4 cellular contexts compared by ENCODE assay signal in genomic region chr14:74526854-74527585, GRCh38.
TF ChIP-seq lines count a peak whose summit lies in the region.

No MANE protein-coding gene starts in this region.

TF ChIP-seq in SK-N-SH, 30 proteins besides CTCF, POLR2A, EP300 and RAD21:
- TF ChIP-seq YY1 (IDR thresholded peaks at IDR 0.05; ENCODE audit: low read depth) (no peak), SMC3 (IDR thresholded peaks at IDR 0.05; ENCODE audit: low read depth, low read length) (no peak), SIN3A (IDR thresholded peaks at IDR 0.05; ENCODE audit: borderline replicate concordance, low read depth, low read length) (no peak), CHD2 (IDR thresholded peaks at IDR 0.05; ENCODE audit: low read length, partially characterized antibody) (no peak), MAX (IDR thresholded peaks at IDR 0.05; ENCODE audit: low read depth) (no peak), ELF1 (IDR thresholded peaks at IDR 0.05) (no peak)

TF ChIP-seq in SK-N-SH treated with all-trans-retinoic acid at 6 μM for 48 hours, 23 proteins besides CTCF, POLR2A, EP300 and RAD21:
- TF ChIP-seq ZFP3 (CRISPR knock-in tag; IDR thresholded peaks at IDR 0.05) (no peak), BACH2 (CRISPR knock-in tag; IDR thresholded peaks at IDR 0.05; ENCODE audit: borderline replicate concordance) (no peak), CREB5 (CRISPR knock-in tag; IDR thresholded peaks at IDR 0.05; ENCODE audit: low read depth) (no peak), PATZ1 (CRISPR knock-in tag; IDR thresholded peaks at IDR 0.05; ENCODE audit: borderline replicate concordance) (no peak), CSRNP3 (CRISPR knock-in tag; IDR thresholded peaks at IDR 0.05) (no peak), ESRRG (CRISPR knock-in tag; IDR thresholded peaks at IDR 0.05) (no peak), ZNF70 (CRISPR knock-in tag; IDR thresholded peaks at IDR 0.05) (no peak)

TF ChIP-seq in IMR-90, 13 proteins besides CTCF, POLR2A, EP300 and RAD21:
- TF ChIP-seq MXI1 (IDR thresholded peaks at IDR 0.05; ENCODE audit: borderline replicate concordance, low read depth, low read length) (no peak), BHLHE40 (IDR thresholded peaks at IDR 0.05; ENCODE audit: low read depth, low read length) (no peak), CEBPB (IDR thresholded peaks at IDR 0.05; ENCODE audit: low read depth, low read length) (no peak), NFE2L2 (IDR thresholded peaks at IDR 0.05; ENCODE audit: low read depth, low read length) (no peak), CHD1 (IDR thresholded peaks at IDR 0.05; ENCODE audit: low read depth, low read length) (no peak), MAFK (IDR thresholded peaks at IDR 0.05; ENCODE audit: low read depth, low read length) (no peak), USF2 (IDR thresholded peaks at IDR 0.05; ENCODE audit: low read depth, low read length) (no peak), RFX5 (IDR thresholded peaks at IDR 0.05; ENCODE audit: low read depth, low read length) (no peak), SMC3 (IDR thresholded peaks at IDR 0.05; ENCODE audit: low read depth, low read length) (no peak), FOS (IDR thresholded peaks at IDR 0.05; ENCODE audit: low read depth, low read length) (no peak), MAZ (IDR thresholded peaks at IDR 0.05; ENCODE audit: borderline replicate concordance, low read depth, low read length) (no peak), RCOR1 (IDR thresholded peaks at IDR 0.05; ENCODE audit: insufficient replicate concordance, low read length) (no peak)
- TF ChIP-seq, protein P1, sequence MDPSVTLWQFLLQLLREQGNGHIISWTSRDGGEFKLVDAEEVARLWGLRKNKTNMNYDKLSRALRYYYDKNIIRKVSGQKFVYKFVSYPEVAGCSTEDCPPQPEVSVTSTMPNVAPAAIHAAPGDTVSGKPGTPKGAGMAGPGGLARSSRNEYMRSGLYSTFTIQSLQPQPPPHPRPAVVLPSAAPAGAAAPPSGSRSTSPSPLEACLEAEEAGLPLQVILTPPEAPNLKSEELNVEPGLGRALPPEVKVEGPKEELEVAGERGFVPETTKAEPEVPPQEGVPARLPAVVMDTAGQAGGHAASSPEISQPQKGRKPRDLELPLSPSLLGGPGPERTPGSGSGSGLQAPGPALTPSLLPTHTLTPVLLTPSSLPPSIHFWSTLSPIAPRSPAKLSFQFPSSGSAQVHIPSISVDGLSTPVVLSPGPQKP (IDR thresholded peaks at IDR 0.05; ENCODE audit: borderline replicate concordance, low read depth, low read length) = no peak

TF ChIP-seq in GM12878, 131 proteins besides CTCF, POLR2A, EP300 and RAD21:
- TF ChIP-seq, protein P2, sequence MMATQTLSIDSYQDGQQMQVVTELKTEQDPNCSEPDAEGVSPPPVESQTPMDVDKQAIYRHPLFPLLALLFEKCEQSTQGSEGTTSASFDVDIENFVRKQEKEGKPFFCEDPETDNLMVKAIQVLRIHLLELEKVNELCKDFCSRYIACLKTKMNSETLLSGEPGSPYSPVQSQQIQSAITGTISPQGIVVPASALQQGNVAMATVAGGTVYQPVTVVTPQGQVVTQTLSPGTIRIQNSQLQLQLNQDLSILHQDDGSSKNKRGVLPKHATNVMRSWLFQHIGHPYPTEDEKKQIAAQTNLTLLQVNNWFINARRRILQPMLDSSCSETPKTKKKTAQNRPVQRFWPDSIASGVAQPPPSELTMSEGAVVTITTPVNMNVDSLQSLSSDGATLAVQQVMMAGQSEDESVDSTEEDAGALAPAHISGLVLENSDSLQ (IDR thresholded peaks at IDR 0.05) = 0 out of 2 replicates have a peak, but pooled peaks have one; percentile 10
- TF ChIP-seq FOXK2 (IDR thresholded peaks at IDR 0.05) = no peak
